8 cellular contexts compared by ENCODE assay signal in genomic region chr11:46308632-46309419, GRCh38.
DNase-seq lines count a peak whose midpoint lies in the region; ATAC-seq and TF ChIP-seq lines count a peak whose summit lies in the region.

No MANE protein-coding gene starts in this region.

- no peaks in the 10 kb centered on the region for H3K9me3 ChIP-seq in HEK293 (ENCODE audit: control insufficient read depth, insufficient read depth, low read depth, low read length)

- H3K4me3 Mint-ChIP-seq in memory B cell = no peak overlapping the region

- CTCF ChIA-PET in HEK293 (lab: Yijun Ruan, JAX) = interaction anchor here (0.6 to 15.1 kb wide), 26 partner anchors 8 to 344 kb away, joined by 3 to 451 read pairs (median 4); partner anchors contain the start of gene CREB3L1

- POLR2A ChIA-PET in HEK293 (lab: Yijun Ruan, JAX) = no interaction called here

- H3K4me1 ChIP-seq in HEK293 (ENCODE audit: control insufficient read depth, insufficient read depth, low read length) = no peaks in the 10 kb centered on the region

- no peak overlapping the region for H3K4me3 ChIP-seq in HEK293 (ENCODE audit: low read depth, low read length)

- H3K36me3 Mint-ChIP-seq in memory B cell = no peaks in the 10 kb centered on the region

- peaks cover 28% of the 10 kb centered on the region for H3K27me3 Mint-ChIP-seq in memory B cell

- ATAC-seq in memory B cell (ENCODE audit: low read depth) = peak; percentile 51
- ATAC-seq in HG03097 (IDR thresholded peaks at IDR 0.05; ENCODE audit: low FRiP score, unreplicated experiment) = no peak

- DNase-seq in DMS79 (lab: John Stamatoyannopoulos, UW) = peak; percentile 15
- DNase-seq in NCI-H526 (lab: John Stamatoyannopoulos, UW) = peak; percentile 33 to 74
- DNase-seq in activated CD4-positive, alpha-beta T cell treated with anti-CD3 and anti-CD28 coated beads, Interleukin-2, amount 50 U/mL, for 24 hours (ENCODE audit: low read depth in 1 of 2, low spot score in 1 of 2) = peak; percentile 38 to 55
- peak; percentile 88 for DNase-seq in ecto neural progenitor cell (ENCODE audit: low spot score)
- DNase-seq in memory B cell (ENCODE audit: low spot score in 2 of 2) = no peak
- peak; percentile 56 for DNase-seq in stimulated activated CD8-positive, alpha-beta memory T cell treated with anti-CD3 and anti-CD28 coated beads, Interleukin-4, amount 100 ng/mL, for 24 hours (ENCODE audit: low read depth)

- peak; percentile 79 for TF ChIP-seq CTCF in HEK293 (tag by site-specific recombination; IDR thresholded peaks at IDR 0.05)

- H3K9me3 Mint-ChIP-seq in memory B cell = no peaks in the 10 kb centered on the region

- H3K36me3 ChIP-seq in HEK293 (ENCODE audit: control insufficient read depth in 2 of 2, insufficient read depth in 1 of 2, low read length in 2 of 2) = no peaks in the 10 kb centered on the region

- H3K27ac ChIP-seq in HEK293 (ENCODE audit: extremely low read depth, low read depth, low read length) = no peak overlapping the region

- peaks cover 4% of the 10 kb centered on the region for H3K4me1 Mint-ChIP-seq in memory B cell

- H3K27ac Mint-ChIP-seq in memory B cell = no peak overlapping the region

TF ChIP-seq in HEK293, 187 proteins besides CTCF, POLR2A, EP300 and RAD21:
- TF ChIP-seq ZNF2 (tag by site-specific recombination; IDR thresholded peaks at IDR 0.05) (0 out of 2 replicates have a peak, but pooled peaks have one; percentile 45), ZNF654 (tag by site-specific recombination; IDR thresholded peaks at IDR 0.05; ENCODE audit: low read depth) (peak; percentile 56), KLF16 (tag by site-specific recombination; IDR thresholded peaks at IDR 0.05) (no peak), PRDM1 (tag by site-specific recombination; IDR thresholded peaks at IDR 0.05) (no peak)

Comparison
In these comparisons a context has a peak if more than half of its experiments do, and no peak if none do; other contexts are left out.
1. DNase-seq: peak in DMS79 (single experiment), NCI-H526 (2 of 2), activated CD4-positive, alpha-beta T cell treated with anti-CD3 and anti-CD28 coated beads, Interleukin-2, amount 50 U/mL, for 24 hours (2 of 2), ecto neural progenitor cell (single experiment) and stimulated activated CD8-positive, alpha-beta memory T cell treated with anti-CD3 and anti-CD28 coated beads, Interleukin-4, amount 100 ng/mL, for 24 hours (single experiment); none in memory B cell (0 of 2).